Comparison of ENCODE assay signal across 1 cellular context in genomic region chr3:9806688-9807589, GRCh38.
TF ChIP-seq lines count a peak whose summit lies in the region.

No MANE protein-coding gene starts in this region.

TF ChIP-seq in H1, 55 proteins besides CTCF, POLR2A, EP300 and RAD21:
- TF ChIP-seq POLR2AphosphoS5 (IDR thresholded peaks at IDR 0.05; ENCODE audit: low read depth, low read length) (0 out of 2 replicates have a peak, but pooled peaks have one; percentile 2), RNF2 (IDR thresholded peaks at IDR 0.05; ENCODE audit: borderline replicate concordance, low read depth, low read length, missing control alignments, poor library complexity, severe bottlenecking) (no peak)
